9 cellular contexts compared by ENCODE assay signal in genomic region chr2:85017436-85018048, GRCh38. TPM values are rescaled to one million over a fixed set of nuclear protein-coding genes. Genes with fewer than 3 reads are reported as not detected.
DNase-seq lines count a peak whose midpoint lies in the region; ATAC-seq, FAIRE-seq and TF ChIP-seq lines count a peak whose summit lies in the region.
"Had no signal": no experiment of that assay in that cellular context is flagged by ENCODE, and none has a peak within 500 bp of the region (broad histone marks: within the 10 kb centered on the region; RNA-seq: fewer than 3 reads in every experiment).

No MANE protein-coding gene starts in this region.

- DNase-seq in A172 (ENCODE audit: low spot score) (peak; percentile 23), GM03348 (ENCODE audit: low spot score) (peak; percentile 18), frontal cortex (ENCODE audit: low spot score in 2 of 2) (no peak), DMS79 (lab: John Stamatoyannopoulos, UW) (no peak), left lobe of liver (ENCODE audit: low spot score) (no peak)
- DNase-seq: NCI-H226 had no signal

- peak; percentile 89 for FAIRE-seq in frontal cortex (lab: Jason Lieb, UNC)

- peak; percentile 18; the same call in 1 of the 3 replicates for ATAC-seq in SK-N-SH treated with all-trans-retinoic acid at 6 μM for 48 hours
- ATAC-seq in GM18907 (IDR thresholded peaks at IDR 0.05; ENCODE audit: unreplicated experiment) = no peak
- no peak for ATAC-seq in GM18520 (IDR thresholded peaks at IDR 0.05; ENCODE audit: unreplicated experiment)
- no peak for ATAC-seq in left lobe of liver

TF ChIP-seq in SK-N-SH treated with all-trans-retinoic acid at 6 μM for 48 hours, 23 proteins besides CTCF, POLR2A, EP300 and RAD21:
- no peak for TF ChIP-seq RARB (CRISPR knock-in tag; IDR thresholded peaks at IDR 0.05)
- TF ChIP-seq ZNF565 (CRISPR knock-in tag; conservative IDR thresholded peaks at IDR 0.05; ENCODE audit: low read depth) = no peak
- TF ChIP-seq TOX (CRISPR knock-in tag; IDR thresholded peaks at IDR 0.05; ENCODE audit: borderline replicate concordance) = no peak
- TF ChIP-seq ZNF70 (CRISPR knock-in tag; IDR thresholded peaks at IDR 0.05) = no peak
- TF ChIP-seq ZFP30 (CRISPR knock-in tag; IDR thresholded peaks at IDR 0.05) = no peak
- no peak for TF ChIP-seq BACH2 (CRISPR knock-in tag; IDR thresholded peaks at IDR 0.05; ENCODE audit: borderline replicate concordance)
- no peak for TF ChIP-seq CREB5 (CRISPR knock-in tag; IDR thresholded peaks at IDR 0.05; ENCODE audit: low read depth)
- TF ChIP-seq ESRRG (CRISPR knock-in tag; IDR thresholded peaks at IDR 0.05) = no peak
- TF ChIP-seq TSHZ2 (CRISPR knock-in tag; IDR thresholded peaks at IDR 0.05) = no peak
- no peak for TF ChIP-seq TCF4 (CRISPR knock-in tag; IDR thresholded peaks at IDR 0.05; ENCODE audit: borderline replicate concordance)
- no peak for TF ChIP-seq POU6F1 (CRISPR knock-in tag; IDR thresholded peaks at IDR 0.05; ENCODE audit: borderline replicate concordance, low read depth)
- no peak for TF ChIP-seq GLIS3 (CRISPR knock-in tag; IDR thresholded peaks at IDR 0.05)

RNA-seq across cellular contexts. Expression of gene KCMF1, which starts 46.6 kb away (rescaled TPM):
- total RNA-seq in A172 (2014; rRNA removed; shearing (Covaris generic)) = 106 and 118 TPM in 2 replicates
- 46.9 TPM for total RNA-seq in frontal cortex
- total RNA-seq in left lobe of liver = 39.1 TPM

Comparison
In these comparisons a context has a peak if more than half of its experiments do, and no peak if none do; other contexts are left out.
1. DNase-seq: peak in A172 (single experiment) and GM03348 (single experiment); none in frontal cortex (0 of 2), DMS79 (single experiment) and left lobe of liver (single experiment).